Comparison of ENCODE assay signal across 17 cellular contexts in the genomic region with DNA sequence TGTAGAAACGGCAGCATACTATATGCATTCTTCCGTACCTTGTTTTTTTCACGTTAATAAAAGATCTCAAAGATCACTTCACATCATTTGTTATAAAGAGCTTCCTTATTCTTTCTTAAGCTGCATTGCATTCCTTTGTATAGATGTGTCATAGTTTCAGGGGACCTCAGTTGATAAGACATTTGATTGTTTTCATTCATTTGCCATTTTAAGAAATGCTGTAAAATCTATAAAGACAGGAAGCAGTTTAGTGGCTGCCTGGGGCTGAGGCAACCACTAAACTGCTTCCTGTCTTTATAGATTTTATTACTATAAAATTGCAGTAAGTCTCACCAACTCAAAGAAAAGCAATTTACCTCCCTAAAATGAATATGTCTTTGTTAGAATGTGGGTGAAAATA. TPM values are rescaled to one million over a fixed set of nuclear protein-coding genes. Genes with fewer than 3 reads are reported as not detected.
DNase-seq lines count a peak whose midpoint lies in the region; ATAC-seq and FAIRE-seq lines count a peak whose summit lies in the region.
"Had no signal": no experiment of that assay in that cellular context is flagged by ENCODE, and none has a peak within 500 bp of the region (broad histone marks: within the 10 kb centered on the region; RNA-seq: fewer than 3 reads in every experiment).

No MANE protein-coding gene starts in this region.

- CTCF ChIA-PET in naive thymus-derived CD4-positive, alpha-beta T cell (lab: Charles Lee) = interaction anchor here (0.7 kb wide), 1 partner anchor 77 kb away, joined by 4 read pairs; no protein-coding TSS in a partner anchor

- H3K9me3 ChIP-seq in naive thymus-derived CD4-positive, alpha-beta T cell (ENCODE audit: control insufficient read depth in 2 of 3, low read length in 3 of 3) = no peaks in the 10 kb centered on the region
- H3K9me3 ChIP-seq: gastrocnemius medialis had no signal

- H3K27me3 ChIP-seq in naive thymus-derived CD4-positive, alpha-beta T cell (ENCODE audit: control insufficient read depth in 2 of 2, insufficient read depth in 2 of 2, low read length in 2 of 2) = no peaks in the 10 kb centered on the region
- H3K27me3 ChIP-seq: gastrocnemius medialis had no signal

- H3K4me3 ChIP-seq in naive thymus-derived CD4-positive, alpha-beta T cell (ENCODE audit: low read length) = no peak overlapping the region
- H3K4me3 ChIP-seq: coronary artery, gastrocnemius medialis, K562 had no signal

- H3K4me3 Mint-ChIP-seq in activated T-helper 17 cell treated with anti-CD3 and anti-CD28 coated beads, Interleukin-2, amount 50 U/mL, for 72 hours = no peak overlapping the region
- peak overlapping the region in 9 of 10 donors; percentile 40 to 89 (median 72) for H3K4me3 Mint-ChIP-seq in naive thymus-derived CD4-positive, alpha-beta T cell

- ATAC-seq in activated T-helper 17 cell treated with anti-CD3 and anti-CD28 coated beads, Interleukin-2, amount 50 U/mL, for 72 hours (replicated peaks) = no peak
- ATAC-seq in naive thymus-derived CD4-positive, alpha-beta T cell = peak; percentile 57
- no peak for ATAC-seq in GM21528 (IDR thresholded peaks at IDR 0.05; ENCODE audit: low FRiP score, unreplicated experiment)
- ATAC-seq: gastrocnemius medialis, K562, left lobe of liver, Panc1 had no signal

- POLR2A ChIA-PET in naive thymus-derived CD4-positive, alpha-beta T cell (lab: Charles Lee) = interaction anchor here (0.8 kb wide), 1 partner anchor 14 kb away, joined by 3 read pairs; no protein-coding TSS in a partner anchor

- no peaks in the 10 kb centered on the region for H3K27me3 Mint-ChIP-seq in activated T-helper 17 cell treated with anti-CD3 and anti-CD28 coated beads, Interleukin-2, amount 50 U/mL, for 72 hours
- H3K27me3 Mint-ChIP-seq in naive thymus-derived CD4-positive, alpha-beta T cell = no peaks in the 10 kb centered on the region
- H3K27me3 Mint-ChIP-seq: CD8-positive, alpha-beta memory T cell had no signal

- peaks cover 0 to 3% (median 0%) of the 10 kb centered on the region in 3 experiments for H3K36me3 ChIP-seq in naive thymus-derived CD4-positive, alpha-beta T cell (ENCODE audit: control insufficient read depth in 2 of 3, insufficient read depth in 3 of 3, low read length in 3 of 3)

- peaks cover 15 to 34% of the 10 kb centered on the region in 2 donors for H3K4me1 ChIP-seq in naive thymus-derived CD4-positive, alpha-beta T cell (ENCODE audit: control insufficient read depth in 2 of 2, insufficient read depth in 2 of 2, low read length in 2 of 2)
- H3K4me1 ChIP-seq: gastrocnemius medialis had no signal

- H3K9me3 Mint-ChIP-seq in activated T-helper 17 cell treated with anti-CD3 and anti-CD28 coated beads, Interleukin-2, amount 50 U/mL, for 72 hours = no peaks in the 10 kb centered on the region
- no peaks in the 10 kb centered on the region for H3K9me3 Mint-ChIP-seq in naive thymus-derived CD4-positive, alpha-beta T cell
- H3K9me3 Mint-ChIP-seq: CD8-positive, alpha-beta memory T cell had no signal

- FAIRE-seq in frontal cortex (lab: Jason Lieb, UNC) = no peak
- FAIRE-seq: K562 had no signal

- H3K4me1 Mint-ChIP-seq in activated T-helper 17 cell treated with anti-CD3 and anti-CD28 coated beads, Interleukin-2, amount 50 U/mL, for 72 hours = peaks cover 29% of the 10 kb centered on the region
- H3K4me1 Mint-ChIP-seq in naive thymus-derived CD4-positive, alpha-beta T cell = peaks cover 35 to 78% (median 68%) of the 10 kb centered on the region in 7 donors

- peaks cover 88% of the 10 kb centered on the region for H3K36me3 Mint-ChIP-seq in activated T-helper 17 cell treated with anti-CD3 and anti-CD28 coated beads, Interleukin-2, amount 50 U/mL, for 72 hours (ENCODE audit: low read depth)
- H3K36me3 Mint-ChIP-seq in naive thymus-derived CD4-positive, alpha-beta T cell = peaks cover 0 to 35% (median 29%) of the 10 kb centered on the region in 5 donors

- peak overlapping the region; percentile 70 for H3K27ac Mint-ChIP-seq in activated T-helper 17 cell treated with anti-CD3 and anti-CD28 coated beads, Interleukin-2, amount 50 U/mL, for 72 hours
- peak overlapping the region; percentile 13 to 93 (median 76) for H3K27ac Mint-ChIP-seq in naive thymus-derived CD4-positive, alpha-beta T cell

- DNase-seq in EL (peak; percentile 31), M059J (ENCODE audit: low read depth) (peak; percentile 43), frontal cortex (ENCODE audit: low spot score in 2 of 2) (no peak), DMS 273 treated with DMSO at 0.1 percent for 48 hours (lab: John Stamatoyannopoulos, UW) (no peak), COR-L47 (lab: John Stamatoyannopoulos, UW) (no peak)
- DNase-seq in naive thymus-derived CD4-positive, alpha-beta T cell = peak in 6 of 9 donors; percentile 17 to 48 (median 36)
- DNase-seq: gastrocnemius medialis; H7; nucleus accumbens; stimulated activated CD4-positive, alpha-beta T cell treated with anti-CD3 and anti-CD28 coated beads, Interleukin-15, amount 100 ng/mL, for 24 hours had no signal

- intact Hi-C loops in naive thymus-derived CD4-positive, alpha-beta T cell (cut with micrococcal nuclease) = loop anchor here (1.0 to 5.0 kb wide), 7 partner anchors 15 to 102 kb away; a partner anchor contains a TSS

- H3K27ac ChIP-seq in naive thymus-derived CD4-positive, alpha-beta T cell (ENCODE audit: low read depth, low read length) = peak overlapping the region; percentile 25
- H3K27ac ChIP-seq: coronary artery, gastrocnemius medialis had no signal

RNA-seq across cellular contexts. Expression of a gene that starts 59.4 kb away (rescaled TPM):
- total RNA-seq in M059J (2014; rRNA removed; shearing (Covaris generic)) = 102 and 105 TPM in 2 replicates
- 10 to 100 TPM; 39.3 to 59.0 TPM for total RNA-seq in activated T-helper 17 cell treated with anti-CD3 and anti-CD28 coated beads, Interleukin-2, amount 50 U/mL, for 72 hours
- 10 to 100 TPM; 60.8 to 89.9 (median 71.7) TPM for total RNA-seq in naive thymus-derived CD4-positive, alpha-beta T cell
- polyA plus RNA-seq in naive thymus-derived CD4-positive, alpha-beta T cell = 10 to 100 TPM; 36.8 to 38.3 TPM
- total RNA-seq in frontal cortex = 121 TPM

Comparison
In these comparisons a context has a peak if more than half of its experiments do, and no peak if none do; other contexts are left out.
1. DNase-seq: peak in EL (single experiment), M059J (single experiment) and naive thymus-derived CD4-positive, alpha-beta T cell (6 of 9); none in frontal cortex (0 of 2), DMS 273 treated with DMSO at 0.1 percent for 48 hours (single experiment) and COR-L47 (single experiment).